12 cellular contexts compared by ENCODE assay signal in the genomic region with DNA sequence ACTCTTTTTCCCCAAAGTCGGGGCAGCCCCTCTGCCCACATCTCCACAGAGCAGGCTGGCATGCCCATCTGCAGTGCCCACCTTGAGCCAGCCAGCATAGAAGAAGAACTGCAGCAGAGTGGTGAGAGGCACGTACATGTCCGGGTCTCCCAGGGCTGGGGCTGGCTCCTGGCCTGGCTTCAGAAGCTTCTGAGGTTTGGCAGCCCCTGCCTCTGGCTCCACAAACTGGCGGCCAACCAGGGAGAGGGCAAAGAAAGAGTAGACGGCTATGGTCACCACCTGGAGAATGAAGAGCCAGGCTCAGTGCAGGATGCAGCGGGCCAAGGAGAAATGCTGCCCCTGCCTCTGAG. TPM values are rescaled to one million over a fixed set of nuclear protein-coding genes. Genes with fewer than 3 reads are reported as not detected.
DNase-seq lines count a peak whose midpoint lies in the region; ATAC-seq and TF ChIP-seq lines count a peak whose summit lies in the region.
"Had no signal": no experiment of that assay in that cellular context is flagged by ENCODE, and none has a peak within 500 bp of the region (broad histone marks: within the 10 kb centered on the region; RNA-seq: fewer than 3 reads in every experiment).

No MANE protein-coding gene starts in this region.

- CTCF ChIA-PET in CD8-positive, alpha-beta T cell (lab: Charles Lee), result interaction anchor here (0.7 to 6.8 kb wide), 13 partner anchors 9 to 654 kb away, joined by 3 to 45 read pairs (median 4); partner anchors contain the start of genes EIF2B3, PLK3, RNU5D-1 and RPS8

- no peaks in the 10 kb centered on the region for H3K27me3 ChIP-seq in CD8-positive, alpha-beta T cell (ENCODE audit: insufficient read depth, low read length)
- H3K27me3 ChIP-seq in HUES64 (ENCODE audit: insufficient read depth, low read length) (peaks cover 11% of the 10 kb centered on the region), brain microvascular endothelial cell (replicated peaks) (no peaks in the 10 kb centered on the region)
- H3K27me3 ChIP-seq: colonic mucosa, foreskin keratinocyte, pancreas had no signal

- H3K36me3 ChIP-seq in CD8-positive, alpha-beta T cell (ENCODE audit: insufficient read depth, low read length), result peaks cover 5% of the 10 kb centered on the region
- H3K36me3 ChIP-seq in HUES64 (ENCODE audit: insufficient read depth, low read length) (peaks cover 13% of the 10 kb centered on the region; the same call in 1 of the 2 replicates), brain microvascular endothelial cell (replicated peaks) (peaks cover 11% of the 10 kb centered on the region)
- H3K36me3 ChIP-seq: colonic mucosa, pancreas had no signal

- H3K4me3 Mint-ChIP-seq in CD8-positive, alpha-beta T cell, result peak overlapping the region; percentile 82
- peak overlapping the region; percentile 75 for H3K4me3 Mint-ChIP-seq in natural killer cell

- no peak for ATAC-seq in CD8-positive, alpha-beta T cell
- ATAC-seq in natural killer cell, result no peak
- no peak for ATAC-seq in HG02885 (IDR thresholded peaks at IDR 0.05; ENCODE audit: poor library complexity, unreplicated experiment)
- ATAC-seq: foreskin keratinocyte had no signal

- peaks cover 31% of the 10 kb centered on the region for H3K4me1 Mint-ChIP-seq in CD8-positive, alpha-beta T cell (ENCODE audit: low read depth)
- H3K4me1 Mint-ChIP-seq in natural killer cell, result peaks cover 21 to 26% of the 10 kb centered on the region in 2 donors

- H3K4me1 ChIP-seq in CD8-positive, alpha-beta T cell (ENCODE audit: insufficient read depth, low read length), result peaks cover 34% of the 10 kb centered on the region
- H3K4me1 ChIP-seq in HUES64 (ENCODE audit: insufficient read depth, low read length), result peaks cover 28% of the 10 kb centered on the region

- peak overlapping the region; percentile 81 for H3K27ac Mint-ChIP-seq in CD8-positive, alpha-beta T cell
- H3K27ac Mint-ChIP-seq in natural killer cell, result peak overlapping the region; percentile 62 to 80

- peaks cover 21% of the 10 kb centered on the region for H3K36me3 Mint-ChIP-seq in CD8-positive, alpha-beta T cell
- H3K36me3 Mint-ChIP-seq in natural killer cell, result no peaks in the 10 kb centered on the region

- no peak for DNase-seq in CD8-positive, alpha-beta T cell
- no peak for DNase-seq in brain microvascular endothelial cell
- no peak for DNase-seq in natural killer cell
- no peak for DNase-seq in germinal center (ENCODE audit: low spot score)
- no peak for DNase-seq in dedifferentiated amniotic fluid mesenchymal stem cell (ENCODE audit: extremely low spot score)
- DNase-seq: colonic mucosa; foreskin keratinocyte; NCI-H2171 treated with DMSO at 0.1 percent for 48 hours; stimulated activated CD4-positive, alpha-beta T cell treated with anti-CD3 and anti-CD28 coated beads, Interleukin-2, amount 100 ng/mL, for 24 hours had no signal

- intact Hi-C loops in CD8-positive, alpha-beta T cell (cut with DNase I, micrococcal nuclease), result loop anchor here in 1 of 2 experiments (5.0 kb wide), 2 partner anchors 202 to 222 kb away; partner anchors contain the start of gene EIF2B3
- intact Hi-C loops in natural killer cell (cut with micrococcal nuclease), result loop anchor here (5.0 kb wide), 1 partner anchor 52 kb away; no protein-coding TSS in a partner anchor

- TF ChIP-seq CTCF in CD8-positive, alpha-beta T cell (IDR thresholded peaks at IDR 0.05), result no peak
- TF ChIP-seq CTCF in brain microvascular endothelial cell (IDR thresholded peaks at IDR 0.05; ENCODE audit: low read depth, low read length, missing control alignments) (peak; percentile 0), natural killer cell (IDR thresholded peaks at IDR 0.05) (no peak)

- POLR2A ChIA-PET in CD8-positive, alpha-beta T cell (lab: Charles Lee), result interaction anchor here (0.7 to 4.4 kb wide), 7 partner anchors 10 to 226 kb away, joined by 3 to 39 read pairs (median 9); partner anchors contain the start of genes HECTD3, PLK3 and RPS8

- H3K4me3 ChIP-seq in CD8-positive, alpha-beta T cell (ENCODE audit: low read depth, low read length), result no peak overlapping the region
- H3K4me3 ChIP-seq in HUES64 (ENCODE audit: low read length) (peak overlapping the region; percentile 60), brain microvascular endothelial cell (ENCODE audit: low read depth, low read length) (no peak overlapping the region)

- no peaks in the 10 kb centered on the region for H3K9me3 Mint-ChIP-seq in CD8-positive, alpha-beta T cell
- H3K9me3 Mint-ChIP-seq in natural killer cell, result no peaks in the 10 kb centered on the region

- in situ Hi-C loops in brain microvascular endothelial cell (cut with HindIII; ENCODE audit: low pct_ligation_motif_present, low sequenced_read_pairs), result no loop called here

- H3K27me3 Mint-ChIP-seq in CD8-positive, alpha-beta T cell (ENCODE audit: low read depth), result no peaks in the 10 kb centered on the region
- no peaks in the 10 kb centered on the region for H3K27me3 Mint-ChIP-seq in natural killer cell (ENCODE audit: low read depth in 2 of 2)

- no peak overlapping the region for H3K9ac ChIP-seq in HUES64 (ENCODE audit: low read depth, low read length)

- 89% methylated on average over 6 of the region's 6 CpGs for WGBS in HUES64

- no peak overlapping the region for H3K27ac ChIP-seq in CD8-positive, alpha-beta T cell (ENCODE audit: low read depth, low read length)
- H3K27ac ChIP-seq in HUES64 (ENCODE audit: low read depth, low read length), result no peak overlapping the region
- H3K27ac ChIP-seq in brain microvascular endothelial cell, result no peak overlapping the region
- H3K27ac ChIP-seq: colonic mucosa, foreskin keratinocyte, pancreas had no signal

- no peaks in the 10 kb centered on the region for H3K9me3 ChIP-seq in CD8-positive, alpha-beta T cell (ENCODE audit: low read length)
- no peaks in the 10 kb centered on the region for H3K9me3 ChIP-seq in HUES64 (ENCODE audit: insufficient read depth, low read depth, low read length)
- H3K9me3 ChIP-seq: colonic mucosa, pancreas had no signal

RNA-seq across cellular contexts. Expression of gene BEST4, which starts 3.0 kb away (rescaled TPM):
- total RNA-seq in CD8-positive, alpha-beta T cell, result 1 to 10 TPM; 1.4 to 1.5 TPM
- polyA plus RNA-seq in HUES64 (2013, experiment 1 of 2), result 0.55 TPM
- polyA plus RNA-seq in HUES64 (2013, experiment 2 of 2), result 0.70 TPM
- under 1 TPM; 0.18 to 0.33 (median 0.28) TPM for total RNA-seq in natural killer cell
- total RNA-seq: foreskin keratinocyte had no signal

RNA-seq across cellular contexts. Expression of gene RPS8, which starts 9.7 kb away (rescaled TPM):
- 1,000 to 10,000 TPM; 3,381 to 3,465 TPM for total RNA-seq in CD8-positive, alpha-beta T cell
- 2,195 TPM for polyA plus RNA-seq in HUES64 (2013, experiment 1 of 2)
- polyA plus RNA-seq in HUES64 (2013, experiment 2 of 2), result 2,432 TPM
- total RNA-seq in natural killer cell, result 1,000 to 10,000 TPM in 2 of 3 donors, 100 to 1,000 TPM in 1; 848 to 1,092 (median 1,009) TPM

RNA-seq across cellular contexts. Expression of gene PLK3, which starts 15.2 kb away (rescaled TPM):
- total RNA-seq in CD8-positive, alpha-beta T cell, result 100 to 1,000 TPM; 568 to 599 TPM
- polyA plus RNA-seq in HUES64 (2013, experiment 1 of 2), result 7.2 TPM
- polyA plus RNA-seq in HUES64 (2013, experiment 2 of 2), result 4.8 TPM
- 10 to 100 TPM; 39.5 to 89.2 (median 78.1) TPM for total RNA-seq in natural killer cell

RNA-seq across cellular contexts. Expression of gene DYNLT4, which starts 22.1 kb away (rescaled TPM):
- total RNA-seq in CD8-positive, alpha-beta T cell, result 1 to 10 TPM; 2.2 to 2.5 TPM
- not detected for polyA plus RNA-seq in HUES64 (2013, experiment 1 of 2)
- polyA plus RNA-seq in HUES64 (2013, experiment 2 of 2), result not detected
- total RNA-seq in natural killer cell, result 1 to 10 TPM in 1 of 3 donors, under 1 TPM in 1, not detected in 1; 0.96 to 1.2 TPM
- total RNA-seq: foreskin keratinocyte had no signal

RNA-seq across cellular contexts. Expression of gene BTBD19, which starts 23.3 kb away (rescaled TPM):
- 10 to 100 TPM; 24.9 to 27.5 TPM for total RNA-seq in CD8-positive, alpha-beta T cell
- polyA plus RNA-seq in HUES64 (2013, experiment 1 of 2), result 0.60 TPM
- 0.63 TPM for polyA plus RNA-seq in HUES64 (2013, experiment 2 of 2)
- 1 to 10 TPM; 4.4 to 5.7 (median 4.9) TPM for total RNA-seq in natural killer cell

Comparison
In these comparisons a context has a peak if more than half of its experiments do, and no peak if none do; other contexts are left out.
1. RNA of gene PLK3, which starts 15.2 kb away (total RNA-seq): 568 to 599 TPM in CD8-positive, alpha-beta T cell; 39.5 to 89.2 TPM in natural killer cell; every median in the first group is over 4 times any median in the second.